ENCODE assay signal across 1 cellular context in the genomic region with DNA sequence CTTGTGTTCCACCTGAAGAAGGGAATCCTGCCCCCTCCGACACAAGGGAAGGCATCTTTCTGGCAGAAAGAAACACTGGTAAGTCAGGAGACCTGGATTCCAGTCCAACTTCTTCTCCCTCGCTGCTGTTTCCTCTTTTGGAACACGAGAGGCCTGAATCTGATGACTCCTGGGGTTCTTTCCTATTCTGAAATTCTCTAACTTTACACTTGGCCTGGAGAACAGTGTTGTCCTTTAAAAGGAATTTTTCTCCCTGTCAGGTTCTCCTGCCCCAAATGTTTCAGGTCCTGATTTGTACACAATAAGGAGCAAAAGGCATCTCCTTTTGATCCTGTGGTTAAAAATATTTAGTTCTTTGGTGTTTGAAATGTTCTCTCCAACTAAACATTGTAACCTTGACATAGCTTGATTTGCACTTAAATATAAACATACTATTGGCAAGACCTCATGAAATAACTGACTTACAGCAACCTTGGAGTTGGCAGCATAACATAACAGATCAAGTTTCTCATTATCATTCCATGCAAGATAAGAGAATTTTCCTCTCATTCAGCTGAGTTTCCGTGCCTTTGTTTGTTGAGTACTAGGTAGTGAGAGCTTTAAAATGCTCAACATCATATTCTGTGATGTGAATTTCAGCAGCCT.
TF ChIP-seq lines count a peak whose summit lies in the region.

No MANE protein-coding gene starts in this region.

TF ChIP-seq in SK-N-SH, 30 proteins besides CTCF, POLR2A, EP300 and RAD21 (continued from another document):
- TF ChIP-seq, protein P1, sequence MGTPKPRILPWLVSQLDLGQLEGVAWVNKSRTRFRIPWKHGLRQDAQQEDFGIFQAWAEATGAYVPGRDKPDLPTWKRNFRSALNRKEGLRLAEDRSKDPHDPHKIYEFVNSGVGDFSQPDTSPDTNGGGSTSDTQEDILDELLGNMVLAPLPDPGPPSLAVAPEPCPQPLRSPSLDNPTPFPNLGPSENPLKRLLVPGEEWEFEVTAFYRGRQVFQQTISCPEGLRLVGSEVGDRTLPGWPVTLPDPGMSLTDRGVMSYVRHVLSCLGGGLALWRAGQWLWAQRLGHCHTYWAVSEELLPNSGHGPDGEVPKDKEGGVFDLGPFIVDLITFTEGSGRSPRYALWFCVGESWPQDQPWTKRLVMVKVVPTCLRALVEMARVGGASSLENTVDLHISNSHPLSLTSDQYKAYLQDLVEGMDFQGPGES (IDR thresholded peaks at IDR 0.05; ENCODE audit: low read depth, low read length): no peak
